8 cellular contexts compared by ENCODE assay signal in the genomic region with DNA sequence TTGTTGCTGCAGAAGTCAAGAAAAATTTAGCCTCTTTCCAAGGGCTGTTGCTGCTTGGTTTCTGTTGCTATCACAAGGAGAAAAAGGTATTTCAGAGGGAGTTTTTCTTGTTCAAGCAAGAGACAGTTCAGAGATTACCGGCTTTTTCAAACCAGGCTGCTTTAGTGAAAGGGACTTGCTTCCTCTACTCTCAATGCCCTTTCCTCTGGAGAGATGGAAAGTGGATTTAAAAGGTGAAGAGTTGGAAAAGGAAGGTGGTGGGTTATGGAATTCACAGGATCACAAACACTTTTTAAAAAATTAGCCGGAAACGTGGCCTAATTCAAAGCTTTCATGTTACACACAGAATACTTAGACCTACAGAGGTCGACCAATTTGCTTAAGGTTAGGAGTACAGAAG. TPM values are rescaled to one million over a fixed set of nuclear protein-coding genes. Genes with fewer than 3 reads are reported as not detected.
DNase-seq lines count a peak whose midpoint lies in the region; ATAC-seq and TF ChIP-seq lines count a peak whose summit lies in the region.

No MANE protein-coding gene starts in this region.

- H3K9me3 ChIP-seq in right atrium auricular region (no peaks in the 10 kb centered on the region), upper lobe of right lung (no peaks in the 10 kb centered on the region)

- ATAC-seq in Right ventricle myocardium superior (ENCODE audit: poor library complexity): no peak
- ATAC-seq in activated naive CD8-positive, alpha-beta T cell treated with anti-CD3 and anti-CD28 coated beads, Interleukin-2, amount 50 U/mL, for 24 hours: no peak
- ATAC-seq in upper lobe of right lung: no peak

- no peaks in the 10 kb centered on the region for H3K27me3 Mint-ChIP-seq in activated naive CD8-positive, alpha-beta T cell treated with anti-CD3 and anti-CD28 coated beads, Interleukin-2, amount 50 U/mL, for 24 hours

- no peak for TF ChIP-seq CTCF in right atrium auricular region (IDR thresholded peaks at IDR 0.05)
- no peak for TF ChIP-seq CTCF in upper lobe of right lung (IDR thresholded peaks at IDR 0.05)

- peak overlapping the region; percentile 90 for H3K4me3 Mint-ChIP-seq in activated naive CD8-positive, alpha-beta T cell treated with anti-CD3 and anti-CD28 coated beads, Interleukin-2, amount 50 U/mL, for 24 hours

- H3K4me3 ChIP-seq in right atrium auricular region: peak overlapping the region in 1 of 2 donors; percentile 90
- H3K4me3 ChIP-seq in upper lobe of right lung: peak overlapping the region; percentile 91

- peaks cover 19% of the 10 kb centered on the region for H3K36me3 Mint-ChIP-seq in activated naive CD8-positive, alpha-beta T cell treated with anti-CD3 and anti-CD28 coated beads, Interleukin-2, amount 50 U/mL, for 24 hours (ENCODE audit: low read depth)

- no peaks in the 10 kb centered on the region for H3K9me3 Mint-ChIP-seq in activated naive CD8-positive, alpha-beta T cell treated with anti-CD3 and anti-CD28 coated beads, Interleukin-2, amount 50 U/mL, for 24 hours

- peaks cover 2 to 24% of the 10 kb centered on the region in 2 donors for H3K4me1 ChIP-seq in right atrium auricular region
- peaks cover 29% of the 10 kb centered on the region for H3K4me1 ChIP-seq in upper lobe of right lung

- intact Hi-C loops in Right ventricle myocardium superior (cut with DNase I) (loop anchor here (10.0 kb wide), 1 partner anchor 76 kb away; a partner anchor contains a TSS), upper lobe of right lung (cut with DNase I) (no loop called here)

- H3K36me3 ChIP-seq in right atrium auricular region (peaks cover 22% of the 10 kb centered on the region), upper lobe of right lung (peaks cover 24% of the 10 kb centered on the region)

- H3K27ac ChIP-seq in right atrium auricular region (peak overlapping the region; percentile 92), upper lobe of right lung (peak overlapping the region; percentile 90)

- no peak for DNase-seq in right atrium auricular region (ENCODE audit: low spot score)
- no peak for DNase-seq in Right ventricle myocardium superior
- no peak for DNase-seq in activated naive CD8-positive, alpha-beta T cell treated with anti-CD3 and anti-CD28 coated beads, Interleukin-2, amount 50 U/mL, for 24 hours
- DNase-seq in medulla oblongata (ENCODE audit: extremely low spot score): peak; percentile 11
- DNase-seq in upper lobe of right lung: no peak
- no peak for DNase-seq in NCI-H1436 (lab: John Stamatoyannopoulos, UW)
- DNase-seq in foreskin melanocyte: no peak
- DNase-seq in NCI-H524 (lab: John Stamatoyannopoulos, UW): no peak

- no peaks in the 10 kb centered on the region for H3K27me3 ChIP-seq in right atrium auricular region
- no peaks in the 10 kb centered on the region for H3K27me3 ChIP-seq in upper lobe of right lung

- peak overlapping the region; percentile 91 for H3K27ac Mint-ChIP-seq in activated naive CD8-positive, alpha-beta T cell treated with anti-CD3 and anti-CD28 coated beads, Interleukin-2, amount 50 U/mL, for 24 hours

- peaks cover 32% of the 10 kb centered on the region for H3K4me1 Mint-ChIP-seq in activated naive CD8-positive, alpha-beta T cell treated with anti-CD3 and anti-CD28 coated beads, Interleukin-2, amount 50 U/mL, for 24 hours

RNA-seq across cellular contexts. Expression of a gene that starts 1.1 kb away (rescaled TPM):
- total RNA-seq in right atrium auricular region (10 to 100 TPM; 29.9 to 44.1 TPM), Right ventricle myocardium superior (37.2 TPM), upper lobe of right lung (87.9 TPM)

RNA-seq across cellular contexts. Expression of a gene that starts 40.2 kb away (rescaled TPM):
- total RNA-seq in right atrium auricular region: 100 to 1,000 TPM; 538 to 934 TPM
- 1,065 TPM for total RNA-seq in Right ventricle myocardium superior
- total RNA-seq in upper lobe of right lung: 426 TPM

RNA-seq across cellular contexts. Expression of a gene that starts 48.7 kb away (rescaled TPM):
- under 1 TPM; 0.28 to 0.74 TPM for total RNA-seq in right atrium auricular region
- 1.3 TPM for total RNA-seq in Right ventricle myocardium superior
- 5.4 TPM for total RNA-seq in upper lobe of right lung
